ENCODE assay signal across 13 cellular contexts in the genomic region with DNA sequence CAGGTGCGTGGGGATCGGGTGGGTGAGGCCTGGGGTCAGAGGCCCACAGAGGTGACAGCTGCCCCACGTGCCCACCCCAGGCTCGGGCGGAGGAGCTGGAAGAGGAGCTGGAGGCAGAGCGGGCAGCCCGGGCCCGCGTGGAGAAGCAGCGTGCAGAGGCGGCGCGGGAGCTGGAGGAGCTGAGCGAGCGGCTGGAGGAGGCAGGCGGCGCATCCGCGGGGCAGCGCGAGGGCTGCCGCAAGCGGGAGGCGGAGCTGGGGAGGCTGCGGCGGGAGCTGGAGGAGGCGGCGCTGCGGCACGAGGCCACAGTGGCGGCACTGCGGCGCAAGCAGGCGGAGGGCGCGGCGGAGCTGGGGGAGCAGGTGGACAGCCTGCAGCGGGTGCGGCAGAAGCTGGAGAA. TPM values are rescaled to one million over a fixed set of nuclear protein-coding genes. Genes with fewer than 3 reads are reported as not detected.
A peak's percentile ranks its signal among the peaks of the same experiment; 100 is the strongest.
DNase-seq lines count a peak whose midpoint lies in the region; ATAC-seq and TF ChIP-seq lines count a peak whose summit lies in the region.
"Had no signal": no experiment of that assay in that cellular context is flagged by ENCODE, and none has a peak within 500 bp of the region (broad histone marks: within the 10 kb centered on the region; RNA-seq: fewer than 3 reads in every experiment).

No MANE protein-coding gene starts in this region.

- ATAC-seq in GM21528 (IDR thresholded peaks at IDR 0.05; ENCODE audit: low FRiP score, unreplicated experiment), result no peak
- no peak for ATAC-seq in HG03139 (IDR thresholded peaks at IDR 0.05; ENCODE audit: unreplicated experiment)
- ATAC-seq: activated CD8-positive, alpha-beta T cell treated with anti-CD3 and anti-CD28 coated beads for 36 hours had no signal

- no peaks in the 10 kb centered on the region for H3K4me1 Mint-ChIP-seq in progenitor cell of endocrine pancreas (ENCODE audit: low read depth)

- TF ChIP-seq CTCF in progenitor cell of endocrine pancreas (IDR thresholded peaks at IDR 0.05; ENCODE audit: unreplicated experiment), result no peak

- peaks cover 37% of the 10 kb centered on the region for H3K36me3 Mint-ChIP-seq in progenitor cell of endocrine pancreas (ENCODE audit: insufficient read depth)

- peaks cover 20% of the 10 kb centered on the region for H3K36me3 ChIP-seq in H7 (replicated peaks; ENCODE audit: control insufficient read depth, insufficient read depth, low read length)

- H3K27me3 Mint-ChIP-seq in progenitor cell of endocrine pancreas, result no peaks in the 10 kb centered on the region
- H3K27me3 Mint-ChIP-seq: activated CD8-positive, alpha-beta T cell treated with anti-CD3 and anti-CD28 coated beads for 36 hours had no signal

- H3K4me3 Mint-ChIP-seq in progenitor cell of endocrine pancreas (ENCODE audit: low read depth), result no peak overlapping the region
- H3K4me3 Mint-ChIP-seq: activated CD8-positive, alpha-beta T cell treated with anti-CD3 and anti-CD28 coated beads for 36 hours; activated naive CD4-positive, alpha-beta T cell treated with anti-CD3 and anti-CD28 coated beads for 36 hours had no signal

- H3K9me3 Mint-ChIP-seq in progenitor cell of endocrine pancreas (ENCODE audit: low read depth), result no peaks in the 10 kb centered on the region
- H3K9me3 Mint-ChIP-seq: activated CD8-positive, alpha-beta T cell treated with anti-CD3 and anti-CD28 coated beads for 36 hours; activated naive CD4-positive, alpha-beta T cell treated with anti-CD3 and anti-CD28 coated beads for 36 hours had no signal

- peak; percentile 59 for DNase-seq in H7
- peak in 48 of 58 donors; percentile 7 to 79 (median 42) for DNase-seq in anterior cingulate cortex (lab: John Stamatoyannopoulos, UW)
- peak in 40 of 42 donors; percentile 52 to 87 (median 72) for DNase-seq in head of caudate nucleus
- DNase-seq in progenitor cell of endocrine pancreas (ENCODE audit: low spot score, unreplicated experiment), result no peak
- DNase-seq in KG1 (lab: John Stamatoyannopoulos, UW), result no peak
- DNase-seq in DMS153 treated with DMSO at 0.1 percent for 48 hours (lab: John Stamatoyannopoulos, UW; ENCODE audit: unreplicated experiment), result no peak
- DNase-seq: activated CD8-positive, alpha-beta T cell treated with anti-CD3 and anti-CD28 coated beads for 36 hours; activated naive CD4-positive, alpha-beta T cell treated with anti-CD3 and anti-CD28 coated beads for 36 hours; mesendoderm; NCI-H2081 treated with DMSO at 0.1 percent for 48 hours had no signal

- intact Hi-C loops in head of caudate nucleus (cut with DNase I), result no loop called here

- H3K4me3 ChIP-seq in H7 (ENCODE audit: insufficient read depth, low read depth, low read length), result no peak overlapping the region
- H3K4me3 ChIP-seq: prostate gland had no signal

- peak overlapping the region; percentile 84 for H3K27ac Mint-ChIP-seq in progenitor cell of endocrine pancreas
- H3K27ac Mint-ChIP-seq: activated CD8-positive, alpha-beta T cell treated with anti-CD3 and anti-CD28 coated beads for 36 hours; activated naive CD4-positive, alpha-beta T cell treated with anti-CD3 and anti-CD28 coated beads for 36 hours had no signal

- no peaks in the 10 kb centered on the region for H3K27me3 ChIP-seq in H7 (ENCODE audit: control insufficient read depth, insufficient read depth, low read length)

RNA-seq across cellular contexts. Expression of gene MYH7B, which starts 41.5 kb away (rescaled TPM):
- total RNA-seq in H7 (2014; rRNA removed; shearing (Covaris generic)), result 0.10 and 0.18 TPM in 2 replicates
- 0.98 and 1.2 TPM in 2 replicates for total RNA-seq in progenitor cell of endocrine pancreas

RNA-seq across cellular contexts. Expression of gene GSS, which starts 41.6 kb away (rescaled TPM):
- 72.2 and 75.2 TPM in 2 replicates for total RNA-seq in H7 (2014; rRNA removed; shearing (Covaris generic))
- total RNA-seq in progenitor cell of endocrine pancreas, result 71.5 and 72.5 TPM in 2 replicates

Comparison
In these comparisons a context has a peak if more than half of its experiments do, and no peak if none do; other contexts are left out.
1. DNase-seq: peak in H7 (single experiment), anterior cingulate cortex (48 of 58) and head of caudate nucleus (40 of 42); none in progenitor cell of endocrine pancreas (single experiment), KG1 (single experiment) and DMS153 treated with DMSO at 0.1 percent for 48 hours (single experiment).